In the genomic region with DNA sequence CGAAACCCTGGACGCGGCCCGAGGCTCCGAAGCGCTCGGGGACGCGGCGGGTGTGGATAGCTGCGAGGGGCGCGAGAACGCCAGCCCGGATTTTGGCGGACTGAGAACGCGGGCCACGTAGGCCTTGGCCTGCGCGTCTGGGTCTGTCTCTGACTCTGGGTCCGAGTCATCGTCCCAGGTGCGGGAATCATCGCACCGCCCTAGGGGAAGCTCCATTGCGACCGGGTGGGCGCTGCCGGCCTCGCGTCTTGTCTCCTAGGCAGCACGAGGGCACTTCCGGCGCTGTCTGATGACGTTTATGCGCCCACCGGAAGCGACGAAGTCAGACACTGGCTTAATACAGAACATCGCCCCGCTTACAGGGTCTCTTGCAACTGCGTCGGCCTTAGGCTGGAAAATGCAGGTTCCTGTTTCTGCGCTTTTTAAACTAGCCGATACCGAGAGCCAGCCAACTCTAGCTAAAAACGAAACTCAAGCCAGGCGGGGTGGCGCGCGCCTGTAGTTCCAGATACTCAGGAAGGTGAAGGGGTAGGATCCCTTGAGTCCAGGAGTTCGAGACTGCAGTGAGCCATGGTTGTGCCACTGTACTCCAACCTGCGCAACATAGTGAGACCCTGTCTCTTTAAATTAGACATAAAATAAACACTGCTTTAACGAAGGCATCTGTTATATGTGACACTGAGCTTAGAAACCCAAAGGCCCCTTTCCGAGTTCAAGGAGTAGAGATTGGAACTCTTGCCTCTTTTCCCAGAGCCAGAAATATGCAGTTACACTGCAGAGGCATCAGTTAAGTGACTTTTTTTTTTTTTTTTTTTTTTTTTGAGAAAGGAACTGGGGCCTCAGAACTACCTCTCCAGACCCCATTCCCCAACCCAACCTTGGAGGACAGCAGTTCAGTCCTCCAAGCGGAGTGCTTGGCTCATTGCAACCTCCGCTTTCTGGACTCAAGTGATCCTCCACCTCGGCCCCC, we compare ENCODE assay signal across 1 cellular context.
A peak's percentile ranks its signal among the peaks of the same experiment; 100 is the strongest.
TF ChIP-seq lines count a peak whose summit lies in the region.

A gene (minus strand): TSS at position 266 of the 970 bp plus-strand sequence. CDS start 50 bp downstream, at position 216.

TF ChIP-seq in GM12878, 131 proteins besides CTCF, POLR2A, EP300 and RAD21 (continued from another document and continues in another):
- TF ChIP-seq, protein P1, sequence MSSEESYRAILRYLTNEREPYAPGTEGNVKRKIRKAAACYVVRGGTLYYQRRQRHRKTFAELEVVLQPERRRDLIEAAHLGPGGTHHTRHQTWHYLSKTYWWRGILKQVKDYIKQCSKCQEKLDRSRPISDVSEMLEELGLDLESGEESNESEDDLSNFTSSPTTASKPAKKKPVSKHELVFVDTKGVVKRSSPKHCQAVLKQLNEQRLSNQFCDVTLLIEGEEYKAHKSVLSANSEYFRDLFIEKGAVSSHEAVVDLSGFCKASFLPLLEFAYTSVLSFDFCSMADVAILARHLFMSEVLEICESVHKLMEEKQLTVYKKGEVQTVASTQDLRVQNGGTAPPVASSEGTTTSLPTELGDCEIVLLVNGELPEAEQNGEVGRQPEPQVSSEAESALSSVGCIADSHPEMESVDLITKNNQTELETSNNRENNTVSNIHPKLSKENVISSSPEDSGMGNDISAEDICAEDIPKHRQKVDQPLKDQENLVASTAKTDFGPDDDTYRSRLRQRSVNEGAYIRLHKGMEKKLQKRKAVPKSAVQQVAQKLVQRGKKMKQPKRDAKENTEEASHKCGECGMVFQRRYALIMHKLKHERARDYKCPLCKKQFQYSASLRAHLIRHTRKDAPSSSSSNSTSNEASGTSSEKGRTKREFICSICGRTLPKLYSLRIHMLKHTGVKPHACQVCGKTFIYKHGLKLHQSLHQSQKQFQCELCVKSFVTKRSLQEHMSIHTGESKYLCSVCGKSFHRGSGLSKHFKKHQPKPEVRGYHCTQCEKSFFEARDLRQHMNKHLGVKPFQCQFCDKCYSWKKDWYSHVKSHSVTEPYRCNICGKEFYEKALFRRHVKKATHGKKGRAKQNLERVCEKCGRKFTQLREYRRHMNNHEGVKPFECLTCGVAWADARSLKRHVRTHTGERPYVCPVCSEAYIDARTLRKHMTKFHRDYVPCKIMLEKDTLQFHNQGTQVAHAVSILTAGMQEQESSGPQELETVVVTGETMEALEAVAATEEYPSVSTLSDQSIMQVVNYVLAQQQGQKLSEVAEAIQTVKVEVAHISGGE (CRISPR knock-in tag; IDR thresholded peaks at IDR 0.05) = no peak
- TF ChIP-seq CREM (IDR thresholded peaks at IDR 0.05; ENCODE audit: low read depth) (peak; percentile 100), CBX5 (IDR thresholded peaks at IDR 0.05; ENCODE audit: low read depth) (0 out of 2 replicates have a peak, but pooled peaks have one; percentile 67), HCFC1 (IDR thresholded peaks at IDR 0.05; ENCODE audit: low read length) (peak; percentile 87), POLR2AphosphoS2 (IDR thresholded peaks at IDR 0.05; ENCODE audit: low read depth, low read length) (peak; percentile 88), ATF7 (IDR thresholded peaks at IDR 0.05; ENCODE audit: low read depth) (peak; percentile 31; the same call in 1 of the 2 replicates), MEF2B (IDR thresholded peaks at IDR 0.05; ENCODE audit: partially characterized antibody, poor library complexity, severe bottlenecking) (no peak), STAT1 (conservative IDR thresholded peaks at IDR 0.05) (peak; percentile 86; the same call in 1 of the 2 replicates), ZNF622 (IDR thresholded peaks at IDR 0.05) (no peak), TCF3 (IDR thresholded peaks at IDR 0.05; ENCODE audit: borderline replicate concordance, insufficient read depth, low read depth, low read length) (peak; percentile 35; the same call in 1 of the 2 replicates), NFXL1 (IDR thresholded peaks at IDR 0.05; ENCODE audit: borderline replicate concordance) (no peak), KAT2A (conservative IDR thresholded peaks at IDR 0.05; ENCODE audit: control insufficient read depth, low read depth, low read length) (no peak), IRF4 (IDR thresholded peaks at IDR 0.05; ENCODE audit: low read depth, low read length) (no peak), FOXK2 (IDR thresholded peaks at IDR 0.05) (no peak), SIX5 (IDR thresholded peaks at IDR 0.05; ENCODE audit: low read depth, low read length, severe bottlenecking) (peak; percentile 68), NR2C2 (IDR thresholded peaks at IDR 0.05; ENCODE audit: borderline replicate concordance, control insufficient read depth, insufficient read length, low read depth) (no peak), ZNF217 (IDR thresholded peaks at IDR 0.05) (peak; percentile 43; the same call in 1 of the 2 replicates), ESRRA (IDR thresholded peaks at IDR 0.05; ENCODE audit: low read length) (no peak), SMARCA5 (IDR thresholded peaks at IDR 0.05) (no peak), FOS (IDR thresholded peaks at IDR 0.05; ENCODE audit: borderline replicate concordance, extremely low read depth, insufficient read length) (no peak), RELA (IDR thresholded peaks at IDR 0.05; ENCODE audit: borderline replicate concordance, partially characterized antibody) (peak; percentile 44), SMC3 (IDR thresholded peaks at IDR 0.05; ENCODE audit: borderline replicate concordance, low read length) (no peak), TAF1 (IDR thresholded peaks at IDR 0.05; ENCODE audit: borderline replicate concordance, low read depth, low read length) (peak; percentile 67; the same call in 1 of the 2 replicates)
- TF ChIP-seq, protein P2, sequence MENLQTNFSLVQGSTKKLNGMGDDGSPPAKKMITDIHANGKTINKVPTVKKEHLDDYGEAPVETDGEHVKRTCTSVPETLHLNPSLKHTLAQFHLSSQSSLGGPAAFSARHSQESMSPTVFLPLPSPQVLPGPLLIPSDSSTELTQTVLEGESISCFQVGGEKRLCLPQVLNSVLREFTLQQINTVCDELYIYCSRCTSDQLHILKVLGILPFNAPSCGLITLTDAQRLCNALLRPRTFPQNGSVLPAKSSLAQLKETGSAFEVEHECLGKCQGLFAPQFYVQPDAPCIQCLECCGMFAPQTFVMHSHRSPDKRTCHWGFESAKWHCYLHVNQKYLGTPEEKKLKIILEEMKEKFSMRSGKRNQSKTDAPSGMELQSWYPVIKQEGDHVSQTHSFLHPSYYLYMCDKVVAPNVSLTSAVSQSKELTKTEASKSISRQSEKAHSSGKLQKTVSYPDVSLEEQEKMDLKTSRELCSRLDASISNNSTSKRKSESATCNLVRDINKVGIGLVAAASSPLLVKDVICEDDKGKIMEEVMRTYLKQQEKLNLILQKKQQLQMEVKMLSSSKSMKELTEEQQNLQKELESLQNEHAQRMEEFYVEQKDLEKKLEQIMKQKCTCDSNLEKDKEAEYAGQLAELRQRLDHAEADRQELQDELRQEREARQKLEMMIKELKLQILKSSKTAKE (IDR thresholded peaks at IDR 0.05; ENCODE audit: low read depth, poor library complexity, severe bottlenecking) = peak; percentile 32
- TF ChIP-seq, protein P3, sequence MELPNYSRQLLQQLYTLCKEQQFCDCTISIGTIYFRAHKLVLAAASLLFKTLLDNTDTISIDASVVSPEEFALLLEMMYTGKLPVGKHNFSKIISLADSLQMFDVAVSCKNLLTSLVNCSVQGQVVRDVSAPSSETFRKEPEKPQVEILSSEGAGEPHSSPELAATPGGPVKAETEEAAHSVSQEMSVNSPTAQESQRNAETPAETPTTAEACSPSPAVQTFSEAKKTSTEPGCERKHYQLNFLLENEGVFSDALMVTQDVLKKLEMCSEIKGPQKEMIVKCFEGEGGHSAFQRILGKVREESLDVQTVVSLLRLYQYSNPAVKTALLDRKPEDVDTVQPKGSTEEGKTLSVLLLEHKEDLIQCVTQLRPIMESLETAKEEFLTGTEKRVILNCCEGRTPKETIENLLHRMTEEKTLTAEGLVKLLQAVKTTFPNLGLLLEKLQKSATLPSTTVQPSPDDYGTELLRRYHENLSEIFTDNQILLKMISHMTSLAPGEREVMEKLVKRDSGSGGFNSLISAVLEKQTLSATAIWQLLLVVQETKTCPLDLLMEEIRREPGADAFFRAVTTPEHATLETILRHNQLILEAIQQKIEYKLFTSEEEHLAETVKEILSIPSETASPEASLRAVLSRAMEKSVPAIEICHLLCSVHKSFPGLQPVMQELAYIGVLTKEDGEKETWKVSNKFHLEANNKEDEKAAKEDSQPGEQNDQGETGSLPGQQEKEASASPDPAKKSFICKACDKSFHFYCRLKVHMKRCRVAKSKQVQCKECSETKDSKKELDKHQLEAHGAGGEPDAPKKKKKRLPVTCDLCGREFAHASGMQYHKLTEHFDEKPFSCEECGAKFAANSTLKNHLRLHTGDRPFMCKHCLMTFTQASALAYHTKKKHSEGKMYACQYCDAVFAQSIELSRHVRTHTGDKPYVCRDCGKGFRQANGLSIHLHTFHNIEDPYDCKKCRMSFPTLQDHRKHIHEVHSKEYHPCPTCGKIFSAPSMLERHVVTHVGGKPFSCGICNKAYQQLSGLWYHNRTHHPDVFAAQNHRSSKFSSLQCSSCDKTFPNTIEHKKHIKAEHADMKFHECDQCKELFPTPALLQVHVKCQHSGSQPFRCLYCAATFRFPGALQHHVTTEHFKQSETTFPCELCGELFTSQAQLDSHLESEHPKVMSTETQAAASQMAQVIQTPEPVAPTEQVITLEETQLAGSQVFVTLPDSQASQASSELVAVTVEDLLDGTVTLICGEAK (IDR thresholded peaks at IDR 0.05; ENCODE audit: borderline replicate concordance) = peak; percentile 98
- TF ChIP-seq, protein P4, sequence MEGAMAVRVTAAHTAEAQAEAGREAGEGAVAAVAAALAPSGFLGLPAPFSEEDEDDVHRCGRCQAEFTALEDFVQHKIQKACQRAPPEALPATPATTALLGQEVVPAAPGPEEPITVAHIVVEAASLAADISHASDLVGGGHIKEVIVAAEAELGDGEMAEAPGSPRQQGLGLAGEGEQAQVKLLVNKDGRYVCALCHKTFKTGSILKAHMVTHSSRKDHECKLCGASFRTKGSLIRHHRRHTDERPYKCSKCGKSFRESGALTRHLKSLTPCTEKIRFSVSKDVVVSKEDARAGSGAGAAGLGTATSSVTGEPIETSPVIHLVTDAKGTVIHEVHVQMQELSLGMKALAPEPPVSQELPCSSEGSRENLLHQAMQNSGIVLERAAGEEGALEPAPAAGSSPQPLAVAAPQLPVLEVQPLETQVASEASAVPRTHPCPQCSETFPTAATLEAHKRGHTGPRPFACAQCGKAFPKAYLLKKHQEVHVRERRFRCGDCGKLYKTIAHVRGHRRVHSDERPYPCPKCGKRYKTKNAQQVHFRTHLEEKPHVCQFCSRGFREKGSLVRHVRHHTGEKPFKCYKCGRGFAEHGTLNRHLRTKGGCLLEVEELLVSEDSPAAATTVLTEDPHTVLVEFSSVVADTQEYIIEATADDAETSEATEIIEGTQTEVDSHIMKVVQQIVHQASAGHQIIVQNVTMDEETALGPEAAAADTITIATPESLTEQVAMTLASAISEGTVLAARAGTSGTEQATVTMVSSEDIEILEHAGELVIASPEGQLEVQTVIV (IDR thresholded peaks at IDR 0.05; ENCODE audit: borderline replicate concordance, partially characterized antibody) = no peak
- TF ChIP-seq, protein P5, sequence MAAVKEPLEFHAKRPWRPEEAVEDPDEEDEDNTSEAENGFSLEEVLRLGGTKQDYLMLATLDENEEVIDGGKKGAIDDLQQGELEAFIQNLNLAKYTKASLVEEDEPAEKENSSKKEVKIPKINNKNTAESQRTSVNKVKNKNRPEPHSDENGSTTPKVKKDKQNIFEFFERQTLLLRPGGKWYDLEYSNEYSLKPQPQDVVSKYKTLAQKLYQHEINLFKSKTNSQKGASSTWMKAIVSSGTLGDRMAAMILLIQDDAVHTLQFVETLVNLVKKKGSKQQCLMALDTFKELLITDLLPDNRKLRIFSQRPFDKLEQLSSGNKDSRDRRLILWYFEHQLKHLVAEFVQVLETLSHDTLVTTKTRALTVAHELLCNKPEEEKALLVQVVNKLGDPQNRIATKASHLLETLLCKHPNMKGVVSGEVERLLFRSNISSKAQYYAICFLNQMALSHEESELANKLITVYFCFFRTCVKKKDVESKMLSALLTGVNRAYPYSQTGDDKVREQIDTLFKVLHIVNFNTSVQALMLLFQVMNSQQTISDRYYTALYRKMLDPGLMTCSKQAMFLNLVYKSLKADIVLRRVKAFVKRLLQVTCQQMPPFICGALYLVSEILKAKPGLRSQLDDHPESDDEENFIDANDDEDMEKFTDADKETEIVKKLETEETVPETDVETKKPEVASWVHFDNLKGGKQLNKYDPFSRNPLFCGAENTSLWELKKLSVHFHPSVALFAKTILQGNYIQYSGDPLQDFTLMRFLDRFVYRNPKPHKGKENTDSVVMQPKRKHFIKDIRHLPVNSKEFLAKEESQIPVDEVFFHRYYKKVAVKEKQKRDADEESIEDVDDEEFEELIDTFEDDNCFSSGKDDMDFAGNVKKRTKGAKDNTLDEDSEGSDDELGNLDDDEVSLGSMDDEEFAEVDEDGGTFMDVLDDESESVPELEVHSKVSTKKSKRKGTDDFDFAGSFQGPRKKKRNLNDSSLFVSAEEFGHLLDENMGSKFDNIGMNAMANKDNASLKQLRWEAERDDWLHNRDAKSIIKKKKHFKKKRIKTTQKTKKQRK (IDR thresholded peaks at IDR 0.05; ENCODE audit: low read depth, low read length) = no peak
- TF ChIP-seq, protein P6, sequence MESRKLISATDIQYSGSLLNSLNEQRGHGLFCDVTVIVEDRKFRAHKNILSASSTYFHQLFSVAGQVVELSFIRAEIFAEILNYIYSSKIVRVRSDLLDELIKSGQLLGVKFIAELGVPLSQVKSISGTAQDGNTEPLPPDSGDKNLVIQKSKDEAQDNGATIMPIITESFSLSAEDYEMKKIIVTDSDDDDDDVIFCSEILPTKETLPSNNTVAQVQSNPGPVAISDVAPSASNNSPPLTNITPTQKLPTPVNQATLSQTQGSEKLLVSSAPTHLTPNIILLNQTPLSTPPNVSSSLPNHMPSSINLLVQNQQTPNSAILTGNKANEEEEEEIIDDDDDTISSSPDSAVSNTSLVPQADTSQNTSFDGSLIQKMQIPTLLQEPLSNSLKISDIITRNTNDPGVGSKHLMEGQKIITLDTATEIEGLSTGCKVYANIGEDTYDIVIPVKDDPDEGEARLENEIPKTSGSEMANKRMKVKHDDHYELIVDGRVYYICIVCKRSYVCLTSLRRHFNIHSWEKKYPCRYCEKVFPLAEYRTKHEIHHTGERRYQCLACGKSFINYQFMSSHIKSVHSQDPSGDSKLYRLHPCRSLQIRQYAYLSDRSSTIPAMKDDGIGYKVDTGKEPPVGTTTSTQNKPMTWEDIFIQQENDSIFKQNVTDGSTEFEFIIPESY (IDR thresholded peaks at IDR 0.05) = no peak
- TF ChIP-seq, protein P7, sequence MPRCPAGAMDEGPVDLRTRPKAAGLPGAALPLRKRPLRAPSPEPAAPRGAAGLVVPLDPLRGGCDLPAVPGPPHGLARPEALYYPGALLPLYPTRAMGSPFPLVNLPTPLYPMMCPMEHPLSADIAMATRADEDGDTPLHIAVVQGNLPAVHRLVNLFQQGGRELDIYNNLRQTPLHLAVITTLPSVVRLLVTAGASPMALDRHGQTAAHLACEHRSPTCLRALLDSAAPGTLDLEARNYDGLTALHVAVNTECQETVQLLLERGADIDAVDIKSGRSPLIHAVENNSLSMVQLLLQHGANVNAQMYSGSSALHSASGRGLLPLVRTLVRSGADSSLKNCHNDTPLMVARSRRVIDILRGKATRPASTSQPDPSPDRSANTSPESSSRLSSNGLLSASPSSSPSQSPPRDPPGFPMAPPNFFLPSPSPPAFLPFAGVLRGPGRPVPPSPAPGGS (IDR thresholded peaks at IDR 0.05; ENCODE audit: borderline replicate concordance, insufficient read depth, low read depth, low read length, poor library complexity, severe bottlenecking) = peak; percentile 96
- TF ChIP-seq, protein P8, sequence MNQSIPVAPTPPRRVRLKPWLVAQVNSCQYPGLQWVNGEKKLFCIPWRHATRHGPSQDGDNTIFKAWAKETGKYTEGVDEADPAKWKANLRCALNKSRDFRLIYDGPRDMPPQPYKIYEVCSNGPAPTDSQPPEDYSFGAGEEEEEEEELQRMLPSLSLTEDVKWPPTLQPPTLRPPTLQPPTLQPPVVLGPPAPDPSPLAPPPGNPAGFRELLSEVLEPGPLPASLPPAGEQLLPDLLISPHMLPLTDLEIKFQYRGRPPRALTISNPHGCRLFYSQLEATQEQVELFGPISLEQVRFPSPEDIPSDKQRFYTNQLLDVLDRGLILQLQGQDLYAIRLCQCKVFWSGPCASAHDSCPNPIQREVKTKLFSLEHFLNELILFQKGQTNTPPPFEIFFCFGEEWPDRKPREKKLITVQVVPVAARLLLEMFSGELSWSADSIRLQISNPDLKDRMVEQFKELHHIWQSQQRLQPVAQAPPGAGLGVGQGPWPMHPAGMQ (IDR thresholded peaks at IDR 0.05; ENCODE audit: borderline replicate concordance) = no peak
